ENCODE assay signal across 8 cellular contexts in genomic region chr1:1889847-1890505, GRCh38. TPM values are rescaled to one million over a fixed set of nuclear protein-coding genes. Genes with fewer than 3 reads are reported as not detected.
DNase-seq lines count a peak whose midpoint lies in the region; ATAC-seq and TF ChIP-seq lines count a peak whose summit lies in the region.

No MANE protein-coding gene starts in this region.

- peaks cover 75% of the 10 kb centered on the region for H3K79me2 ChIP-seq in Loucy (ENCODE audit: insufficient read depth, low read length)

- ATAC-seq in GM21723 (IDR thresholded peaks at IDR 0.05; ENCODE audit: unreplicated experiment) = peak; percentile 23

- H4K20me1 ChIP-seq in Loucy (ENCODE audit: insufficient read depth, low read length, poor library complexity, severe bottlenecking) = peaks cover 49% of the 10 kb centered on the region

- H3K36me3 ChIP-seq in Loucy (ENCODE audit: insufficient read depth, low read length) (no peaks in the 10 kb centered on the region), endodermal cell (ENCODE audit: control insufficient read depth, insufficient read depth, low read length) (peaks cover 10% of the 10 kb centered on the region), subcutaneous abdominal adipose tissue (ENCODE audit: control insufficient read depth in 5 of 5, insufficient read depth in 5 of 5, low read length in 5 of 5) (no peaks in the 10 kb centered on the region)

- peaks cover 27% of the 10 kb centered on the region for H3K4me1 Mint-ChIP-seq in endodermal cell

- no peaks in the 10 kb centered on the region for H3K9me3 Mint-ChIP-seq in endodermal cell

- peaks cover 15% of the 10 kb centered on the region for H3K36me3 Mint-ChIP-seq in endodermal cell (ENCODE audit: low read depth)

- H3K9me3 ChIP-seq in Loucy (ENCODE audit: insufficient read depth, low read depth, low read length) (no peaks in the 10 kb centered on the region), endodermal cell (ENCODE audit: control insufficient read depth, low read length) (no peaks in the 10 kb centered on the region), mononuclear cell (ENCODE audit: low read depth, low read length) (no peaks in the 10 kb centered on the region), subcutaneous abdominal adipose tissue (ENCODE audit: control insufficient read depth in 5 of 5, low read length in 5 of 5) (no peaks in the 10 kb centered on the region)

- peak overlapping the region; percentile 96 for H3K4me2 ChIP-seq in Loucy (ENCODE audit: low read depth, low read length, poor library complexity, severe bottlenecking)

- H3K4me1 ChIP-seq in Loucy (ENCODE audit: insufficient read depth, low read length, poor library complexity, severe bottlenecking) = peaks cover 51% of the 10 kb centered on the region
- H3K4me1 ChIP-seq in endodermal cell (ENCODE audit: control insufficient read depth, insufficient read depth, low read length) = peaks cover 6% of the 10 kb centered on the region
- H3K4me1 ChIP-seq in mononuclear cell (ENCODE audit: insufficient read depth, low read length) = peaks cover 58% of the 10 kb centered on the region
- peaks cover 5 to 58% (median 48%) of the 10 kb centered on the region in 5 donors for H3K4me1 ChIP-seq in subcutaneous abdominal adipose tissue (ENCODE audit: control insufficient read depth in 5 of 5, insufficient read depth in 5 of 5, low read length in 5 of 5)

- no peaks in the 10 kb centered on the region for H3K9me2 ChIP-seq in Loucy (replicated peaks; ENCODE audit: low read depth, low read length)

- peaks cover 2% of the 10 kb centered on the region for H3K27me3 Mint-ChIP-seq in endodermal cell (ENCODE audit: insufficient read depth)

- H3K4me3 Mint-ChIP-seq in endodermal cell = peak overlapping the region; percentile 79

- H2AFZ ChIP-seq in Loucy (ENCODE audit: low read length) = 0 out of 2 replicates have a peak overlapping the region, but pooled peaks have one; percentile 2

- TF ChIP-seq CTCF in Loucy (conservative IDR thresholded peaks at IDR 0.05; ENCODE audit: low read length) (no peak), endodermal cell (conservative IDR thresholded peaks at IDR 0.05) (no peak)

- WGBS in endodermal cell (ENCODE audit: insufficient coverage in 1 of 2, insufficient read length in 1 of 2), 2 experiments = 0 to 1% methylated on average over 36 to 88 of the region's 88 CpGs

- H3K4me3 ChIP-seq in Loucy (ENCODE audit: low read length, poor library complexity, severe bottlenecking) (peak overlapping the region; percentile 90), endodermal cell (ENCODE audit: low read length) (peak overlapping the region; percentile 98), mononuclear cell (ENCODE audit: low read length) (peak overlapping the region; percentile 74), subcutaneous abdominal adipose tissue (ENCODE audit: low read depth in 1 of 5, low read length in 5 of 5) (peak overlapping the region; percentile 72 to 89 (median 82))

- DNase-seq in GDM1 (lab: John Stamatoyannopoulos, UW) (peak; percentile 43), endodermal cell (peak; percentile 64), H4 (ENCODE audit: low spot score) (no peak)
- peak; percentile 28 for DNase-seq in activated CD4-positive, alpha-beta T cell treated with anti-CD3 and anti-CD28 coated beads, Interleukin-2, amount 50 U/mL, for 1 hour

- H3K9ac ChIP-seq in Loucy (ENCODE audit: low read depth, low read length, poor library complexity, severe bottlenecking) (peak overlapping the region; percentile 97), endodermal cell (ENCODE audit: extremely low read depth, low read length, poor library complexity, severe bottlenecking) (peak overlapping the region; percentile 92), subcutaneous abdominal adipose tissue (ENCODE audit: low read length in 5 of 5) (peak overlapping the region; percentile 43 to 98 (median 92))

- H3K27me3 ChIP-seq in Loucy (ENCODE audit: insufficient read depth, low read length, poor library complexity, severe bottlenecking) (peaks cover 7% of the 10 kb centered on the region), endodermal cell (ENCODE audit: control insufficient read depth, insufficient read depth, low read length, poor library complexity, severe bottlenecking) (no peaks in the 10 kb centered on the region), mononuclear cell (ENCODE audit: insufficient read depth, low read length) (no peaks in the 10 kb centered on the region), subcutaneous abdominal adipose tissue (ENCODE audit: control insufficient read depth in 5 of 5, insufficient read depth in 4 of 5, low read length in 5 of 5) (no peaks in the 10 kb centered on the region)

- H3K27ac ChIP-seq in endodermal cell (ENCODE audit: low read depth, low read length) = peak overlapping the region; percentile 93
- peak overlapping the region; percentile 86 for H3K27ac ChIP-seq in subcutaneous abdominal adipose tissue (ENCODE audit: low read depth, low read length)

- no peaks in the 10 kb centered on the region for H3F3A ChIP-seq in Loucy (ENCODE audit: low read depth)

- H3K27ac Mint-ChIP-seq in endodermal cell = peak overlapping the region; percentile 84

RNA-seq across cellular contexts. Expression of gene GNB1, which starts 0.9 kb away (rescaled TPM):
- total RNA-seq in endodermal cell (100 to 1,000 TPM; 369 to 371 TPM), mononuclear cell (101 TPM)
- polyA plus RNA-seq in endodermal cell (2013, experiment 1 of 2) = 346 TPM
- 334 TPM for polyA plus RNA-seq in endodermal cell (2013, experiment 2 of 2)
- 75.8 and 79.8 TPM in 2 replicates for total RNA-seq in H4 (2014; rRNA removed; shearing (Covaris generic))

RNA-seq across cellular contexts. Expression of gene CALML6, which starts 25.1 kb away (rescaled TPM):
- total RNA-seq in endodermal cell (1 to 10 TPM in 1 of 2 donors, under 1 TPM in 1; 0.89 to 1.4 TPM), mononuclear cell (not detected)
- polyA plus RNA-seq in endodermal cell (2013, experiment 1 of 2) = 0.32 TPM
- polyA plus RNA-seq in endodermal cell (2013, experiment 2 of 2) = not detected
- total RNA-seq in H4 (2014; rRNA removed; shearing (Covaris generic)) = not detected in 2 replicates

RNA-seq across cellular contexts. Expression of gene TMEM52, which starts 29.1 kb away (rescaled TPM):
- total RNA-seq in endodermal cell (1 to 10 TPM; 6.0 to 6.3 TPM), mononuclear cell (0.31 TPM)
- 5.5 TPM for polyA plus RNA-seq in endodermal cell (2013, experiment 1 of 2)
- 6.3 TPM for polyA plus RNA-seq in endodermal cell (2013, experiment 2 of 2)
- 0.29 and 1.3 TPM in 2 replicates for total RNA-seq in H4 (2014; rRNA removed; shearing (Covaris generic))
